Comparison of ENCODE assay signal across 8 cellular contexts in the genomic region with DNA sequence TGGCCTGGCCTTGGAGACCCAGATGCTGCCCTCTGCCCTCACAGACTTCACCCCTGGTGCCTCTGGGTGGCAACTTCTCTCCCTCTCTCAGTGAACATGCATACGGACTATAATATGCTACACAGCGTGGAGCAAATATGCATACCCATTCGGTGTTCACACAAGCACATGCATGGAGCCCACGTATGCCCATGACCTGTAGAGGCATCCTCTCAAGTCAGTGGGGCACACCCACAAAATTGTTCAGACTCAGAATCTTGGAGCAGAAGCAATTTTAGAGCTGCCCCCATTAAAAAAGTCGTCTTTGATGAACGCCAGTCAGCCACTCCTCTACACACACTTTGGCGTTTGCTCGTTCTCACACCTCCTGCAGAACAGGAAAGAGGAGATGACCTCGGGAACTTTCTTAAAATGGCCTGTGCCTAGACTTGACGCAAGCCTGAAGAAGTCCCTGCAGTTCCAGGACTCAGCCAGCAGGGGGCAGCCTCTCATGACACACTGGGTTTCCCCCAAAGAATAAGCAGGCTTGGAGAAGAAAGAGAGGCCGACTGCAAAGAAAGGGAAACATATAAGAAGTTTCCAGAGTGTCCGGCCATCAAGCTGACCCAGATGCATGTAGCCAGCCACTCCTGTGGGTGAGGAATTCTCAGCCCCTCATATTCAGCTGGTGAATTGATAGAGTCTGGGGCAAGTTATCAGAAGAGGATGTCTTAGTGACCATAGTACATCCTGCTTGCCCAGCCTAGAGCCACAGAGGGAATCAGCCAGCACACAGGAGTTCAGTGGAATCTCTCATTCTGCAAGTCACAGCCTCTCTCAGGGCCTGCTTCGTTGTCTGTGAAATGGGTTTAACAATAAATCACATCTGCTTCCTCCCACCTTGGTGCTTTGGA. TPM values are rescaled to one million over a fixed set of nuclear protein-coding genes. Genes with fewer than 3 reads are reported as not detected.
DNase-seq lines count a peak whose midpoint lies in the region; ATAC-seq and TF ChIP-seq lines count a peak whose summit lies in the region.

No MANE protein-coding gene starts in this region.

- TF ChIP-seq CTCF in natural killer cell (IDR thresholded peaks at IDR 0.05), result peak; percentile 73

- DNase-seq in NCI-H510A treated with DMSO at 0.1 percent for 48 hours (lab: John Stamatoyannopoulos, UW) (peak; percentile 35), NCI-H510A (lab: John Stamatoyannopoulos, UW) (no peak), NCI-H82 treated with DMSO at 0.1 percent for 48 hours (lab: John Stamatoyannopoulos, UW; ENCODE audit: unreplicated experiment) (peak; percentile 51), erythroblast (lab: John Stamatoyannopoulos, UW) (peak; percentile 61 to 78), natural killer cell (peak; percentile 68)
- DNase-seq in activated CD8-positive, alpha-beta memory T cell treated with anti-CD3 and anti-CD28 coated beads, Interleukin-2, amount 50 U/mL, for 48 hours, result peak; percentile 86
- peak; percentile 57 to 80 for DNase-seq in stimulated activated effector memory CD8-positive, alpha-beta T cell treated with anti-CD3 and anti-CD28 coated beads, Interleukin-12 subunit alpha, Interleukin-12 subunit beta, amount 100 ng/mL, for 72 hours (ENCODE audit: low spot score in 2 of 2)

- H3K9me3 Mint-ChIP-seq in natural killer cell, result no peaks in the 10 kb centered on the region
- no peaks in the 10 kb centered on the region for H3K9me3 Mint-ChIP-seq in stimulated activated effector memory CD8-positive, alpha-beta T cell treated with anti-CD3 and anti-CD28 coated beads, Interleukin-12 subunit alpha, Interleukin-12 subunit beta, amount 100 ng/mL, for 72 hours

- no peak for TF ChIP-seq POLR2A in erythroblast (IDR thresholded peaks at IDR 0.05; ENCODE audit: low read length)

- ATAC-seq in HG03039 (IDR thresholded peaks at IDR 0.05; ENCODE audit: unreplicated experiment) (peak; percentile 48), natural killer cell (peak; percentile 87 to 93 (median 90))
- ATAC-seq in stimulated activated effector memory CD8-positive, alpha-beta T cell treated with anti-CD3 and anti-CD28 coated beads, Interleukin-12 subunit alpha, Interleukin-12 subunit beta, amount 100 ng/mL, for 72 hours, result peak; percentile 80

- H3K36me3 Mint-ChIP-seq in natural killer cell, result no peaks in the 10 kb centered on the region
- no peaks in the 10 kb centered on the region for H3K36me3 Mint-ChIP-seq in stimulated activated effector memory CD8-positive, alpha-beta T cell treated with anti-CD3 and anti-CD28 coated beads, Interleukin-12 subunit alpha, Interleukin-12 subunit beta, amount 100 ng/mL, for 72 hours

- intact Hi-C loops in natural killer cell (cut with micrococcal nuclease), result loop anchor here (1.0 kb wide), 3 partner anchors 89 to 186 kb away; no protein-coding TSS in a partner anchor

- no peaks in the 10 kb centered on the region for H3K27me3 Mint-ChIP-seq in natural killer cell (ENCODE audit: low read depth in 2 of 2)

- H3K27ac Mint-ChIP-seq in natural killer cell, result no peak overlapping the region
- no peak overlapping the region for H3K27ac Mint-ChIP-seq in stimulated activated effector memory CD8-positive, alpha-beta T cell treated with anti-CD3 and anti-CD28 coated beads, Interleukin-12 subunit alpha, Interleukin-12 subunit beta, amount 100 ng/mL, for 72 hours

- peaks cover 0 to 6% of the 10 kb centered on the region in 2 donors for H3K4me1 Mint-ChIP-seq in natural killer cell
- H3K4me1 Mint-ChIP-seq in stimulated activated effector memory CD8-positive, alpha-beta T cell treated with anti-CD3 and anti-CD28 coated beads, Interleukin-12 subunit alpha, Interleukin-12 subunit beta, amount 100 ng/mL, for 72 hours, result no peaks in the 10 kb centered on the region

- H3K4me3 Mint-ChIP-seq in natural killer cell, result no peak overlapping the region
- H3K4me3 Mint-ChIP-seq in stimulated activated effector memory CD8-positive, alpha-beta T cell treated with anti-CD3 and anti-CD28 coated beads, Interleukin-12 subunit alpha, Interleukin-12 subunit beta, amount 100 ng/mL, for 72 hours, result no peak overlapping the region

RNA-seq across cellular contexts. Expression of a gene that starts 17.3 kb away (rescaled TPM):
- under 1 TPM in 1 of 3 donors, not detected in 2; 0.07 TPM for total RNA-seq in natural killer cell
